Comparison of ENCODE assay signal across 14 cellular contexts in the genomic region with DNA sequence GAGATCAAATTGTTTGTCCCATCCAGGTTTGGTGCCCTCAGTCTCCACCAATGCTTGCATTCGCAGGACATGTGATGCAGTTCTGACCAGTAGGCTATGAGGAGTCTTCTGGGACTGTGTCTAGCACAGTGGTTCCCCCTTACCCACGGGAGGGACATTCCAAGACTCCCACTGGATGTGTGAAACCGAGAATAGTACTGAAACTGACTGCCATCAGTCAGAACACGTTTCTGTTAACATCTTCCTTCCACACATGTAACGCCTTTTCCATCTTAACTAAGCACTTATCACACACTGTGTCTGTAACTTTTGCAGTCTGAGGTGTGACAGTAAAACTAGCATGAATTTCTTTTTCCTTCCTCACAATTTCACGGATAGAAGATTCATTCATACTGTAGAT.
DNase-seq lines count a peak whose midpoint lies in the region; ATAC-seq lines count a peak whose summit lies in the region.
"Had no signal": no experiment of that assay in that cellular context is flagged by ENCODE, and none has a peak within 500 bp of the region (broad histone marks: within the 10 kb centered on the region; RNA-seq: fewer than 3 reads in every experiment).

No MANE protein-coding gene starts in this region.

- H3K4me2 ChIP-seq in BLaER1 = peak overlapping the region; percentile 68

- no peaks in the 10 kb centered on the region for H3K27me3 ChIP-seq in BLaER1
- H3K27me3 ChIP-seq: dorsolateral prefrontal cortex, testis had no signal

- in situ Hi-C loops in KBM-7 (cut with MboI; ENCODE audit: low pct_unique_long_range_greater_than_20kb, low sequenced_read_pairs) = no loop called here

- intact Hi-C loops in left colon (cut with DNase I, micrococcal nuclease) = no loop called here
- intact Hi-C loops in left cardiac atrium (cut with DNase I) = no loop called here

- H3K4me3 ChIP-seq in BLaER1 = no peak overlapping the region
- H3K4me3 ChIP-seq: dorsolateral prefrontal cortex, testis had no signal

- H3K36me3 ChIP-seq in BLaER1 = peaks cover 12% of the 10 kb centered on the region
- H3K36me3 ChIP-seq: BE2C had no signal

- H4K20me1 ChIP-seq in BLaER1 = no peaks in the 10 kb centered on the region

- no peak for DNase-seq in left colon
- DNase-seq in KBM-7 = no peak
- DNase-seq in left cardiac atrium = no peak
- DNase-seq in NCI-H1417 (lab: John Stamatoyannopoulos, UW) = no peak
- DNase-seq: BE2C, dorsolateral prefrontal cortex, NCI-H345, right cardiac atrium, T-helper 1 cell, testis had no signal

- peak; percentile 72 for ATAC-seq in GM18520 (IDR thresholded peaks at IDR 0.05; ENCODE audit: unreplicated experiment)
- ATAC-seq in GM21786 (IDR thresholded peaks at IDR 0.05; ENCODE audit: unreplicated experiment) = peak; percentile 27
- peak; percentile 58 for ATAC-seq in HG03432 (IDR thresholded peaks at IDR 0.05; ENCODE audit: unreplicated experiment)
- ATAC-seq in left colon = no peak
- ATAC-seq in left cardiac atrium = no peak
- ATAC-seq: right cardiac atrium had no signal

- H3K9me3 ChIP-seq in BLaER1 = no peaks in the 10 kb centered on the region
- H3K9me3 ChIP-seq: BE2C, testis had no signal

- no peak overlapping the region for H3K27ac ChIP-seq in BLaER1
- H3K27ac ChIP-seq: dorsolateral prefrontal cortex, testis had no signal

- H3K9ac ChIP-seq in BLaER1 = no peak overlapping the region

- H3K4me1 ChIP-seq in BLaER1 = peaks cover 55% of the 10 kb centered on the region
- H3K4me1 ChIP-seq: BE2C, testis had no signal

Comparison
In these comparisons a context has a peak if more than half of its experiments do, and no peak if none do; other contexts are left out.
1. ATAC-seq: peak in GM18520 (single experiment), GM21786 (single experiment) and HG03432 (single experiment); none in left colon (single experiment) and left cardiac atrium (0 of 2).